In genomic region chr10:116891208-116891607, GRCh38 we compare ENCODE assay signal across 1 cellular context.
TF ChIP-seq lines count a peak whose summit lies in the region.

No MANE protein-coding gene starts in this region.

TF ChIP-seq in WTC11, 78 proteins besides CTCF, POLR2A, EP300 and RAD21 (continued from another document):
- no peak for TF ChIP-seq CDX4 (CRISPR knock-in tag; IDR thresholded peaks at IDR 0.05; ENCODE audit: borderline replicate concordance)
- TF ChIP-seq ETV6 (CRISPR knock-in tag; IDR thresholded peaks at IDR 0.05): no peak
